12 cellular contexts compared by ENCODE assay signal in genomic region chr1:171702598-171702997, GRCh38. TPM values are rescaled to one million over a fixed set of nuclear protein-coding genes. Genes with fewer than 3 reads are reported as not detected.
"Had no signal": no experiment of that assay in that cellular context is flagged by ENCODE, and none has a peak within 500 bp of the region (broad histone marks: within the 10 kb centered on the region; RNA-seq: fewer than 3 reads in every experiment).

No MANE protein-coding gene starts in this region.

- ATAC-seq: HCT116, HepG2 had no signal

- H3K4me3 Mint-ChIP-seq: HFFc6, IgD-negative memory B cell had no signal

- H3K9me3 ChIP-seq: HAP-1 had no signal

- H3K4me3 ChIP-seq: GM23248, HAP-1 had no signal

- DNase-seq: GM23248, GOT3, H7, HFFc6, KBM-7 had no signal

- H3K9me3 Mint-ChIP-seq: HFFc6, IgD-negative memory B cell had no signal

- H2AFZ ChIP-seq: GM23248 had no signal

- H3K27me3 Mint-ChIP-seq: IgD-negative memory B cell had no signal

- H3K27ac ChIP-seq: GM23248, HL-60 had no signal

- H3K36me3 ChIP-seq: HAP-1 had no signal

- H3K9ac ChIP-seq: GM23248 had no signal

- H3K27ac Mint-ChIP-seq: HFFc6, IgD-negative memory B cell had no signal

- H3K4me1 Mint-ChIP-seq: IgD-negative memory B cell had no signal

RNA-seq across cellular contexts. Expression of gene MYOC, which starts 50.1 kb away (rescaled TPM):
- total RNA-seq: GM23248, H4, H7, HepG2, HT1080 had no signal
- polyA plus RNA-seq: GM23248, HepG2, IgD-negative memory B cell had no signal
